1 cellular context compared by ENCODE assay signal in the genomic region with DNA sequence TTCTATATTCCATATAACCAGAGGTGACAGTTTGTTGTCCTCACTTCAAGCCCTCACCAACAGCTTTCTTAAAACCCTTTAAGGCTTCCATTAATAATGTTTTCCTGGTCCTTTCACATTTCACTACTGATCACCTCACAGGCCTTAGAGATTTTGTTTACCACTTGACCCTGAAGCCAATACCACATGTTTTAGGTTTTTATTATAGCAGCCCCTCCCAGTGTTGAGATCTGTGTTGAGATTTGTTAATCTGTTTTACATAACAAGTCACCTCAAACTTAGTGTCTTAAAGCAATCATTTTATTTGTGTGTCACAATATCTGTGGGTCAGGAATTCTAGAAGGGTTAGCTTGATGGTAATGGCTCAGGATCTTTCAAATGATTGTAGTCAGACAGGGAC.
TF ChIP-seq lines count a peak whose summit lies in the region.

No MANE protein-coding gene starts in this region.

TF ChIP-seq in SK-N-SH treated with all-trans-retinoic acid at 6 μM for 48 hours, 23 proteins besides CTCF, POLR2A, EP300 and RAD21 (continued from another document):
- TF ChIP-seq SNAI2 (CRISPR knock-in tag; IDR thresholded peaks at IDR 0.05) (no peak), CSDC2 (CRISPR knock-in tag; IDR thresholded peaks at IDR 0.05) (no peak), OSR1 (CRISPR knock-in tag; IDR thresholded peaks at IDR 0.05) (no peak), RARB (CRISPR knock-in tag; IDR thresholded peaks at IDR 0.05) (no peak), ESRRG (CRISPR knock-in tag; IDR thresholded peaks at IDR 0.05) (no peak), PPARA (CRISPR knock-in tag; IDR thresholded peaks at IDR 0.05; ENCODE audit: borderline replicate concordance) (no peak)
- TF ChIP-seq, protein P1, sequence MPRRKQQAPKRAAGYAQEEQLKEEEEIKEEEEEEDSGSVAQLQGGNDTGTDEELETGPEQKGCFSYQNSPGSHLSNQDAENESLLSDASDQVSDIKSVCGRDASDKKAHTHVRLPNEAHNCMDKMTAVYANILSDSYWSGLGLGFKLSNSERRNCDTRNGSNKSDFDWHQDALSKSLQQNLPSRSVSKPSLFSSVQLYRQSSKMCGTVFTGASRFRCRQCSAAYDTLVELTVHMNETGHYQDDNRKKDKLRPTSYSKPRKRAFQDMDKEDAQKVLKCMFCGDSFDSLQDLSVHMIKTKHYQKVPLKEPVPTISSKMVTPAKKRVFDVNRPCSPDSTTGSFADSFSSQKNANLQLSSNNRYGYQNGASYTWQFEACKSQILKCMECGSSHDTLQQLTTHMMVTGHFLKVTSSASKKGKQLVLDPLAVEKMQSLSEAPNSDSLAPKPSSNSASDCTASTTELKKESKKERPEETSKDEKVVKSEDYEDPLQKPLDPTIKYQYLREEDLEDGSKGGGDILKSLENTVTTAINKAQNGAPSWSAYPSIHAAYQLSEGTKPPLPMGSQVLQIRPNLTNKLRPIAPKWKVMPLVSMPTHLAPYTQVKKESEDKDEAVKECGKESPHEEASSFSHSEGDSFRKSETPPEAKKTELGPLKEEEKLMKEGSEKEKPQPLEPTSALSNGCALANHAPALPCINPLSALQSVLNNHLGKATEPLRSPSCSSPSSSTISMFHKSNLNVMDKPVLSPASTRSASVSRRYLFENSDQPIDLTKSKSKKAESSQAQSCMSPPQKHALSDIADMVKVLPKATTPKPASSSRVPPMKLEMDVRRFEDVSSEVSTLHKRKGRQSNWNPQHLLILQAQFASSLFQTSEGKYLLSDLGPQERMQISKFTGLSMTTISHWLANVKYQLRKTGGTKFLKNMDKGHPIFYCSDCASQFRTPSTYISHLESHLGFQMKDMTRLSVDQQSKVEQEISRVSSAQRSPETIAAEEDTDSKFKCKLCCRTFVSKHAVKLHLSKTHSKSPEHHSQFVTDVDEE (CRISPR knock-in tag; IDR thresholded peaks at IDR 0.05): no peak
- TF ChIP-seq, protein P2, sequence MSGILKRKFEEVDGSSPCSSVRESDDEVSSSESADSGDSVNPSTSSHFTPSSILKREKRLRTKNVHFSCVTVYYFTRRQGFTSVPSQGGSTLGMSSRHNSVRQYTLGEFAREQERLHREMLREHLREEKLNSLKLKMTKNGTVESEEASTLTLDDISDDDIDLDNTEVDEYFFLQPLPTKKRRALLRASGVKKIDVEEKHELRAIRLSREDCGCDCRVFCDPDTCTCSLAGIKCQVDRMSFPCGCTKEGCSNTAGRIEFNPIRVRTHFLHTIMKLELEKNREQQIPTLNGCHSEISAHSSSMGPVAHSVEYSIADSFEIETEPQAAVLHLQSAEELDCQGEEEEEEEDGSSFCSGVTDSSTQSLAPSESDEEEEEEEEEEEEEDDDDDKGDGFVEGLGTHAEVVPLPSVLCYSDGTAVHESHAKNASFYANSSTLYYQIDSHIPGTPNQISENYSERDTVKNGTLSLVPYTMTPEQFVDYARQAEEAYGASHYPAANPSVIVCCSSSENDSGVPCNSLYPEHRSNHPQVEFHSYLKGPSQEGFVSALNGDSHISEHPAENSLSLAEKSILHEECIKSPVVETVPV (CRISPR knock-in tag; IDR thresholded peaks at IDR 0.05): no peak
